In the genomic region with DNA sequence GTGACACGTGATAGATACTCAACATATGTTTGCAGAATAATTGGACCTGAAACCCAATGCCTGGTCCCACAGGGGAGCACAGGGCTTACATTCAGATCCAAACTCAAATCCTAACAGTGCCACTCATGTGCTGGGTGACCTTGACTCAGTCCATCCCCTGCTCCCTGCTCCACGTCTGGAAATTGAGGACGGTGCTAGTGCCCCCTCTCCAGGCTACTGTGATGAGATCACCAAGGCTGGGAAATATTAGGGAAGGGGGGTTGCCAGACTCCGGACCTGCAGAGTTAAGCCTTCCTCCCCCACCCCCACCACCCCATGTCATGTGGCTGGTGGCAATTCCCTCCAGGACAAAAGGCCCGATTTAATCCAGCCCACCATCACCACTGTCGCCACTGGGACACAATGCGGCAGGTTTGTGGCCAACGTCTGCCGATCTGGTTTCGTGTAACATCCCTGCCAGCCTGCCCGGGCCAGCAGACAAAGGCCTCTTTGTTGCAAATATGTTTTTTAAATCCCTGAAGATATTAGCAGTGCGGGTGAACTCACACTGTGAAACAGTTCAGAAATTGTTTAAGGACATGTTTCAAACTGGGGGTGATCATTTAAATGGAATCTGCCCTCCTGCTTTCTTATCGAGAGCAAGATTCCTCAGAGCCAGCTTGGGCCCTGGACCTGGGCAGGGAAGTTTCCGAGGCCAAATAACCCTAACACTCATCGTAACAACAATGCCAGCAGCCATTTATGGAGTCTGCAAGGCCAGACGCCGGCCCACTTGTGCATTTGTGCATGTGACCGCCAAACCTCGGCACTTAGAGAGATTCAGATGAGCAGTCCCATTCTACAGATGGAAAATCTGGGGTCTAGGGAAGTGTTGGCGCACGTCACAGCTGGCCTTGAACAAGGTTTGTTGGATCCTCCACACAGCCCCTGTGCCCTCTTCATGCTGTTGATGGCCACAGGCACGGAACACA, we compare ENCODE assay signal across 17 cellular contexts. TPM values are rescaled to one million over a fixed set of nuclear protein-coding genes. Genes with fewer than 3 reads are reported as not detected.
A peak's percentile ranks its signal among the peaks of the same experiment; 100 is the strongest.
DNase-seq lines count a peak whose midpoint lies in the region; ATAC-seq and TF ChIP-seq lines count a peak whose summit lies in the region.
"Had no signal": no experiment of that assay in that cellular context is flagged by ENCODE, and none has a peak within 500 bp of the region (broad histone marks: within the 10 kb centered on the region; RNA-seq: fewer than 3 reads in every experiment).

No MANE protein-coding gene starts in this region.

- H3K27me3 ChIP-seq in GM23338 (ENCODE audit: insufficient read depth): no peaks in the 10 kb centered on the region
- H3K27me3 ChIP-seq in SJCRH30: no peaks in the 10 kb centered on the region

- H2AFZ ChIP-seq in GM23338: peak overlapping the region; percentile 64

- no peaks in the 10 kb centered on the region for H3K9me3 ChIP-seq in SJCRH30 (replicated peaks)

- H3K4me3 Mint-ChIP-seq in GM23338 (no peak overlapping the region), osteocyte (ENCODE audit: unreplicated experiment) (no peak overlapping the region), HFFc6 (no peak overlapping the region)
- H3K4me3 Mint-ChIP-seq in activated CD8-positive, alpha-beta T cell treated with anti-CD3 and anti-CD28 coated beads, Interleukin-2, amount 10 ng/mL, durations not matched to agents 7 days and 5 days: no peak overlapping the region
- H3K4me3 Mint-ChIP-seq: activated naive CD8-positive, alpha-beta T cell treated with anti-CD3 and anti-CD28 coated beads, Interleukin-2, amount 10 ng/mL, durations not matched to agents 7 days and 5 days; T-helper 2 cell treated with Interferon-gamma antibody and Interleukin-4, amounts not matched to agents 5 μg/mL and 100 μg/mL, for 36 hours had no signal

- H3K36me3 ChIP-seq in GM23338 (ENCODE audit: insufficient read depth) (no peaks in the 10 kb centered on the region), SJCRH30 (no peaks in the 10 kb centered on the region)

- H4K20me1 ChIP-seq in GM23338 (replicated peaks; ENCODE audit: insufficient read depth): no peaks in the 10 kb centered on the region

- H3K9me3 Mint-ChIP-seq in GM23338 (no peaks in the 10 kb centered on the region; the same call in 2 of the 3 replicates), osteocyte (ENCODE audit: unreplicated experiment) (no peaks in the 10 kb centered on the region), HFFc6 (no peaks in the 10 kb centered on the region)
- H3K9me3 Mint-ChIP-seq in activated CD8-positive, alpha-beta T cell treated with anti-CD3 and anti-CD28 coated beads, Interleukin-2, amount 10 ng/mL, durations not matched to agents 7 days and 5 days (ENCODE audit: insufficient read depth): no peaks in the 10 kb centered on the region
- H3K9me3 Mint-ChIP-seq: activated naive CD8-positive, alpha-beta T cell treated with anti-CD3 and anti-CD28 coated beads, Interleukin-2, amount 10 ng/mL, durations not matched to agents 7 days and 5 days; T-helper 2 cell treated with Interferon-gamma antibody and Interleukin-4, amounts not matched to agents 5 μg/mL and 100 μg/mL, for 36 hours had no signal

- H3K4me1 ChIP-seq in GM23338 (ENCODE audit: insufficient read depth): peaks cover 4% of the 10 kb centered on the region; the same call in 1 of the 2 replicates
- 0 out of 2 replicates have a peak, but pooled peaks cover 2% of the 10 kb centered on the region for H3K4me1 ChIP-seq in SJCRH30

- H3K79me2 ChIP-seq in GM23338 (replicated peaks; ENCODE audit: insufficient read depth): no peaks in the 10 kb centered on the region

- H3K4me1 Mint-ChIP-seq in GM23338: 0 out of 3 replicates have a peak, but pooled peaks cover 4% of the 10 kb centered on the region
- H3K4me1 Mint-ChIP-seq in osteocyte (ENCODE audit: unreplicated experiment): peaks cover 11% of the 10 kb centered on the region
- H3K4me1 Mint-ChIP-seq in HFFc6 (ENCODE audit: low read depth): no peaks in the 10 kb centered on the region
- no peaks in the 10 kb centered on the region for H3K4me1 Mint-ChIP-seq in activated CD8-positive, alpha-beta T cell treated with anti-CD3 and anti-CD28 coated beads, Interleukin-2, amount 10 ng/mL, durations not matched to agents 7 days and 5 days (ENCODE audit: low read depth)
- H3K4me1 Mint-ChIP-seq: activated naive CD8-positive, alpha-beta T cell treated with anti-CD3 and anti-CD28 coated beads, Interleukin-2, amount 10 ng/mL, durations not matched to agents 7 days and 5 days had no signal

- no peak overlapping the region for H3K27ac ChIP-seq in GM23338 (ENCODE audit: low read depth)
- H3K27ac ChIP-seq in SJCRH30: peak overlapping the region; percentile 65

- no peak overlapping the region for H3K4me2 ChIP-seq in GM23338

- H3F3A ChIP-seq in GM23338 (replicated peaks; ENCODE audit: low read depth): no peaks in the 10 kb centered on the region

- CTCF ChIA-PET in activated CD8-positive, alpha-beta T cell treated with anti-CD3 and anti-CD28 coated beads, Interleukin-2, amount 10 ng/mL, durations not matched to agents 7 days and 5 days (lab: Charles Lee): no interaction called here

- TF ChIP-seq CTCF in GM23338 (conservative IDR thresholded peaks at IDR 0.05; ENCODE audit: low read depth in 2 of 2) (peak; percentile 11 to 50; a peak in 3 of 4 replicates), osteocyte (IDR thresholded peaks at IDR 0.05) (no peak), HFFc6 (IDR thresholded peaks at IDR 0.05) (no peak)

- H3K27ac Mint-ChIP-seq in GM23338: no peak overlapping the region
- H3K27ac Mint-ChIP-seq in osteocyte (ENCODE audit: unreplicated experiment): peak overlapping the region; percentile 52
- H3K27ac Mint-ChIP-seq in HFFc6: no peak overlapping the region
- H3K27ac Mint-ChIP-seq in activated CD8-positive, alpha-beta T cell treated with anti-CD3 and anti-CD28 coated beads, Interleukin-2, amount 10 ng/mL, durations not matched to agents 7 days and 5 days: no peak overlapping the region
- H3K27ac Mint-ChIP-seq: activated naive CD8-positive, alpha-beta T cell treated with anti-CD3 and anti-CD28 coated beads, Interleukin-2, amount 10 ng/mL, durations not matched to agents 7 days and 5 days; T-helper 2 cell treated with Interferon-gamma antibody and Interleukin-4, amounts not matched to agents 5 μg/mL and 100 μg/mL, for 36 hours had no signal

- no peak for DNase-seq in GM23338 (ENCODE audit: low spot score)
- peak; percentile 89 to 92 for DNase-seq in SJCRH30
- DNase-seq in foreskin melanocyte: peak; percentile 65
- no peak for DNase-seq in osteocyte (ENCODE audit: extremely low spot score, unreplicated experiment)
- DNase-seq in HFFc6: no peak
- DNase-seq in OCI-M2 (lab: John Stamatoyannopoulos, UW; ENCODE audit: unreplicated experiment): no peak
- no peak for DNase-seq in activated CD8-positive, alpha-beta T cell treated with anti-CD3 and anti-CD28 coated beads, Interleukin-2, amount 10 ng/mL, durations not matched to agents 7 days and 5 days
- DNase-seq: activated naive CD8-positive, alpha-beta T cell treated with anti-CD3 and anti-CD28 coated beads, Interleukin-2, amount 10 ng/mL, durations not matched to agents 7 days and 5 days; GDM1; GOT3; hippocampal formation; KG1; kidney; NCI-H1105; SHP77 had no signal

- ATAC-seq in GM23338: peak; percentile 55
- ATAC-seq in activated CD8-positive, alpha-beta T cell treated with anti-CD3 and anti-CD28 coated beads, Interleukin-2, amount 10 ng/mL, durations not matched to agents 7 days and 5 days: no peak
- ATAC-seq: activated CD4-positive, CD25-positive, alpha-beta regulatory T cell treated with anti-CD3 and anti-CD28 coated beads, Interleukin-2, amount 50 U/mL, for 24 hours had no signal

- POLR2A ChIA-PET in activated CD8-positive, alpha-beta T cell treated with anti-CD3 and anti-CD28 coated beads, Interleukin-2, amount 10 ng/mL, durations not matched to agents 7 days and 5 days (lab: Charles Lee): no interaction called here

- H3K4me3 ChIP-seq in GM23338 (no peak overlapping the region), SJCRH30 (peak overlapping the region; percentile 1)

- H3K27me3 Mint-ChIP-seq in GM23338 (ENCODE audit: insufficient read depth, low read depth, poor library complexity) (peaks cover 9% of the 10 kb centered on the region), osteocyte (ENCODE audit: unreplicated experiment) (no peaks in the 10 kb centered on the region), HFFc6 (ENCODE audit: insufficient read depth) (peaks cover 17% of the 10 kb centered on the region)
- H3K27me3 Mint-ChIP-seq in activated CD8-positive, alpha-beta T cell treated with anti-CD3 and anti-CD28 coated beads, Interleukin-2, amount 10 ng/mL, durations not matched to agents 7 days and 5 days (ENCODE audit: low read depth): peaks cover 2% of the 10 kb centered on the region

- no peaks in the 10 kb centered on the region for H3K36me3 Mint-ChIP-seq in GM23338 (ENCODE audit: low read depth)
- H3K36me3 Mint-ChIP-seq in osteocyte (ENCODE audit: unreplicated experiment): no peaks in the 10 kb centered on the region
- H3K36me3 Mint-ChIP-seq in HFFc6 (ENCODE audit: low read depth): no peaks in the 10 kb centered on the region; the same call in 1 of the 2 replicates
- no peaks in the 10 kb centered on the region for H3K36me3 Mint-ChIP-seq in activated CD8-positive, alpha-beta T cell treated with anti-CD3 and anti-CD28 coated beads, Interleukin-2, amount 10 ng/mL, durations not matched to agents 7 days and 5 days (ENCODE audit: low read depth)
- H3K36me3 Mint-ChIP-seq: activated naive CD8-positive, alpha-beta T cell treated with anti-CD3 and anti-CD28 coated beads, Interleukin-2, amount 10 ng/mL, durations not matched to agents 7 days and 5 days had no signal

- H3K9me2 ChIP-seq in GM23338 (ENCODE audit: insufficient read depth): no peaks in the 10 kb centered on the region; the same call in 1 of the 2 replicates

TF ChIP-seq in GM23338, 12 proteins besides CTCF, POLR2A, EP300 and RAD21 (continues in another document):
- TF ChIP-seq JUNB (IDR thresholded peaks at IDR 0.05; ENCODE audit: unreplicated experiment): no peak
- TF ChIP-seq ZNF114 (CRISPR knock-in tag; IDR thresholded peaks at IDR 0.05): no peak
- TF ChIP-seq EZH2 (IDR thresholded peaks at IDR 0.05; ENCODE audit: low read depth, unreplicated experiment): no peak

RNA-seq across cellular contexts. Expression of a gene that starts 19.6 kb away (rescaled TPM):
- 6.8 and 7.2 TPM in 2 replicates for total RNA-seq in GM23338 (2014; rRNA removed; shearing (Covaris generic))
- polyA plus RNA-seq in GM23338 (2016; fragmentation: Nextera tagmentation; extraction: Ambion mirVana): 1.0 and 1.5 TPM in 2 replicates
- 36.1 and 36.6 TPM in 2 replicates for total RNA-seq in SJCRH30 (2014; rRNA removed; shearing (Covaris generic))
- 145 and 153 TPM in 2 replicates for total RNA-seq in osteocyte
- under 1 TPM; 0.09 to 0.14 (median 0.12) TPM for total RNA-seq in HFFc6 (2021; fragmentation: NEBNext Ultra II Directional; extraction: Animal tissue kit (Norgen Biotek cat#: 25700))
- total RNA-seq in activated CD8-positive, alpha-beta T cell treated with anti-CD3 and anti-CD28 coated beads, Interleukin-2, amount 10 ng/mL, durations not matched to agents 7 days and 5 days: under 1 TPM; 0.11 to 0.13 TPM

Comparison
In these comparisons a context has a peak if more than half of its experiments do, and no peak if none do; other contexts are left out.
1. DNase-seq: peak in SJCRH30 (2 of 2) and foreskin melanocyte (single experiment); none in GM23338 (single experiment), osteocyte (single experiment), HFFc6 (single experiment), OCI-M2 (single experiment) and activated CD8-positive, alpha-beta T cell treated with anti-CD3 and anti-CD28 coated beads, Interleukin-2, amount 10 ng/mL, durations not matched to agents 7 days and 5 days (single experiment).
2. CTCF ChIP-seq: peak in GM23338 (2 of 2); none in osteocyte (single experiment) and HFFc6 (single experiment).